Comparison of ENCODE assay signal across 11 cellular contexts in genomic region chr6:46220351-46221220, GRCh38. TPM values are rescaled to one million over a fixed set of nuclear protein-coding genes. Genes with fewer than 3 reads are reported as not detected.
DNase-seq lines count a peak whose midpoint lies in the region; ATAC-seq and TF ChIP-seq lines count a peak whose summit lies in the region.
"Had no signal": no experiment of that assay in that cellular context is flagged by ENCODE, and none has a peak within 500 bp of the region (broad histone marks: within the 10 kb centered on the region; RNA-seq: fewer than 3 reads in every experiment).

No MANE protein-coding gene starts in this region.

- no peaks in the 10 kb centered on the region for H3K27me3 ChIP-seq in BLaER1
- no peaks in the 10 kb centered on the region for H3K27me3 ChIP-seq in H9 (ENCODE audit: insufficient read depth, low read length)

- H2AFZ ChIP-seq in H9 (ENCODE audit: low read length), result no peak overlapping the region

- H2AK5ac ChIP-seq in H9 (ENCODE audit: insufficient read length, low read length), result no peak overlapping the region

- no peaks in the 10 kb centered on the region for H3K36me3 Mint-ChIP-seq in H9 (ENCODE audit: insufficient read depth in 1 of 3, low read depth in 3 of 3)

- H3K36me3 ChIP-seq in BLaER1, result no peaks in the 10 kb centered on the region

- H3K4ac ChIP-seq in H9 (ENCODE audit: low read depth, low read length), result no peak overlapping the region

- no peak overlapping the region for H3K27ac ChIP-seq in BLaER1
- H3K27ac ChIP-seq in H9 (ENCODE audit: insufficient read length, low read depth, low read length), result no peak overlapping the region

- H3K9ac ChIP-seq in BLaER1, result no peak overlapping the region
- H3K9ac ChIP-seq in H9 (ENCODE audit: extremely low read depth, insufficient read length, low read length), result no peak overlapping the region

- H3K23me2 ChIP-seq in H9 (ENCODE audit: insufficient read length, low read depth, low read length, poor library complexity, severe bottlenecking), result no peaks in the 10 kb centered on the region

- no peak overlapping the region for H3K18ac ChIP-seq in H9 (ENCODE audit: insufficient read length, low read depth, low read length)

- peak; percentile 62 for ATAC-seq in GM18907 (IDR thresholded peaks at IDR 0.05; ENCODE audit: unreplicated experiment)
- peak; percentile 74 for ATAC-seq in HG02885 (IDR thresholded peaks at IDR 0.05; ENCODE audit: poor library complexity, unreplicated experiment)

- H3K23ac ChIP-seq in H9 (ENCODE audit: insufficient read length, low read depth, low read length), result no peak overlapping the region

- no peak overlapping the region for H3K4me3 Mint-ChIP-seq in H9
- H3K4me3 Mint-ChIP-seq: naive thymus-derived CD8-positive, alpha-beta T cell had no signal

- DNase-seq in NOMO-1 treated with dmso at 0.1 percent for 144 hours (lab: John Stamatoyannopoulos, UW; ENCODE audit: unreplicated experiment) (peak; percentile 75), H9 (no peak), NCI-H446 treated with DMSO at 0.1 percent for 48 hours (lab: John Stamatoyannopoulos, UW) (no peak), A172 (ENCODE audit: low spot score) (no peak)
- no peak for DNase-seq in stimulated activated naive CD4-positive, alpha-beta T cell treated with Interleukin-2 at 50 U/mL for 16 hours (lab: John Stamatoyannopoulos, UW)
- DNase-seq: activated CD4-positive, CD25-positive, alpha-beta regulatory T cell; stimulated activated naive CD4-positive, alpha-beta T cell had no signal

- H3T11ph ChIP-seq in H9 (ENCODE audit: low read length), result no peak overlapping the region

- peaks cover 34% of the 10 kb centered on the region for H3K4me1 ChIP-seq in BLaER1
- H3K4me1 ChIP-seq in H9 (ENCODE audit: insufficient read depth, low read length), result no peaks in the 10 kb centered on the region

- H4K5ac ChIP-seq in H9 (ENCODE audit: insufficient read length, low read depth, low read length), result no peak overlapping the region

- H3K4me3 ChIP-seq in BLaER1, result no peak overlapping the region

- no peaks in the 10 kb centered on the region for H4K20me1 ChIP-seq in BLaER1
- H4K20me1 ChIP-seq in H9 (ENCODE audit: control insufficient read depth, insufficient read depth, insufficient read length), result no peaks in the 10 kb centered on the region

- H3K9me3 Mint-ChIP-seq in H9, result no peaks in the 10 kb centered on the region
- H3K9me3 Mint-ChIP-seq: naive thymus-derived CD8-positive, alpha-beta T cell had no signal

- H2BK5ac ChIP-seq in H9 (ENCODE audit: insufficient read length, low read length), result no peak overlapping the region

- H3K79me2 ChIP-seq in H9 (ENCODE audit: insufficient read depth, low read length), result no peaks in the 10 kb centered on the region

- H3K27ac Mint-ChIP-seq in H9, result no peak overlapping the region

- H2BK12ac ChIP-seq in H9 (ENCODE audit: insufficient read length, low read depth, low read length), result no peak overlapping the region

- H3K56ac ChIP-seq in H9 (ENCODE audit: insufficient read length, low read depth, low read length), result no peak overlapping the region

- H3K4me1 Mint-ChIP-seq in H9, result peaks cover 4% of the 10 kb centered on the region in 2 experiments

- no peak overlapping the region for H2BK15ac ChIP-seq in H9 (ENCODE audit: low read depth, low read length)

- H3K79me1 ChIP-seq in H9 (ENCODE audit: insufficient read depth, low read depth, low read length, poor library complexity, severe bottlenecking), result no peaks in the 10 kb centered on the region

- H4K91ac ChIP-seq in H9 (ENCODE audit: insufficient read length, low read depth, low read length), result no peak overlapping the region

- no peak overlapping the region for H4K8ac ChIP-seq in H9 (replicated peaks; ENCODE audit: insufficient read length, low read depth, low read length)

- H2BK120ac ChIP-seq in H9 (ENCODE audit: low read depth, low read length, poor library complexity, severe bottlenecking), result no peak overlapping the region

- H3K27me3 Mint-ChIP-seq in H9 (ENCODE audit: low read depth), result peaks cover 21% of the 10 kb centered on the region

- no peak overlapping the region for H2BK20ac ChIP-seq in H9 (ENCODE audit: low read depth, low read length, poor library complexity, severe bottlenecking)

- H3K14ac ChIP-seq in H9 (ENCODE audit: insufficient read depth, low read length), result no peak overlapping the region

- H3K9me3 ChIP-seq in BLaER1, result no peaks in the 10 kb centered on the region
- H3K9me3 ChIP-seq in H9 (ENCODE audit: control insufficient read depth, low read depth, low read length), result no peaks in the 10 kb centered on the region

- H3K4me2 ChIP-seq in BLaER1, result peak overlapping the region; percentile 51
- no peak overlapping the region for H3K4me2 ChIP-seq in H9 (ENCODE audit: insufficient read depth, insufficient read length, low read length)

- WGBS in H9 (ENCODE audit: extremely low coverage, insufficient read length, low lambda C conversion rate), result no CpG with 5 or more reads among the region's 6 CpGs

- TF ChIP-seq CTCF in H9 (conservative IDR thresholded peaks at IDR 0.05), result no peak

RNA-seq across cellular contexts. Expression of gene ENPP5, which starts 49.8 kb away (rescaled TPM):
- 4.6 and 5.1 TPM in 2 replicates for total RNA-seq in H9 (2021)
- total RNA-seq in A172 (2014; rRNA removed; shearing (Covaris generic)), result not detected in 2 replicates
